Comparison of ENCODE assay signal across 8 cellular contexts in the genomic region with DNA sequence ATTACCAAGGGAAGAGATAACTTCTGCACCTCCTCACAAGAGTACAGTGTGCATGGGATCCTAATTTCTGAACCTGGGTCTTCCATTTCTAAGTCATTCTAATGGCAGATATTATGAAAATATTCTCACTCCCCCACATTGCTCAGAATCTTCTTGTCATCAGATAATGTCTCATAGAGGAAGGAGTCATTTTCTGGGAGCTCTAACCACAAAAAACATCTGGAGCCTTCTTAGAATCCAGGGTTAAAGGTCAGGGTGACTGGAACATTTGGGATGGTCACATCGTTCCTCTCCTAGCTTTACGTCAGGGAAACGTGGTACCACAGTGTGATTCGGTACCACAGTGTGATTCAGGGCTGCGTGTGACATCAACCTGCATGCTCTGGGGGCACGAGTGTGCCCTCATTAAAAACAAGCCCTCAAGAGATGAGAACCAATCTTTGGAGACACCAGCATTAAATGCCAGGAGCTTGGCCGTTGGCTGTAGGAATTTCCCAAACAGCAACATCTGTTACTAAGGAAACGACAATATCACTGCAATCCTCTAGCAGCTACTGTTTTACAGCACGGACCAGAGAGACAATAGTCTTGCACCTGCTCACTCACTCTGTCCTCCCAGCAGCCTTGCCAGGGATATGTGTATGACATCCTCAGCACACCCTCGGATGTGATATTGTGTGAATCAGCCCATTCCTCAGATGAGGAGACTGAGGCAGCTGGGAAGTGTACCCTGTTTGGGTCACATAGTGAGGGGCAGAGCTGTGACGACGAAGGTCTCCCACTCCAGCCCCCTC.
DNase-seq lines count a peak whose midpoint lies in the region; ATAC-seq and TF ChIP-seq lines count a peak whose summit lies in the region.

No MANE protein-coding gene starts in this region.

- CTCF ChIA-PET in AG04450 (lab: Charles Lee), result interaction anchor here (0.8 kb wide), 1 partner anchor 133 kb away, joined by 3 read pairs; no protein-coding TSS in a partner anchor

- no peaks in the 10 kb centered on the region for H3K27me3 ChIP-seq in AG04450 (ENCODE audit: control insufficient read depth, insufficient read depth, low read length)

- H3K27ac ChIP-seq in AG04450 (ENCODE audit: low read depth, low read length), result peak overlapping the region; percentile 43
- H3K27ac ChIP-seq in caudate nucleus (ENCODE audit: low read depth, low read length), result peak overlapping the region; percentile 78

- intact Hi-C loops in mucosa of descending colon (cut with DNase I, micrococcal nuclease), result no loop called here

- no peak for DNase-seq in AG04450 (ENCODE audit: low read depth, low spot score)
- peak; percentile 65 for DNase-seq in M059J (ENCODE audit: low read depth)
- no peak for DNase-seq in caudate nucleus (lab: John Stamatoyannopoulos, UW)
- peak in 2 of 3 donors; percentile 19 to 55 for DNase-seq in mucosa of descending colon
- DNase-seq in middle frontal gyrus (ENCODE audit: extremely low spot score, low spot score), result no peak
- no peak for DNase-seq in activated effector memory CD4-positive, alpha-beta T cell treated with anti-CD3 and anti-CD28 coated beads, Interleukin-2, amount 50 U/mL, for 16 hours
- DNase-seq in ACHN, result no peak

- in situ Hi-C loops in ACHN (cut with HindIII; ENCODE audit: low pct_ligation_motif_present, low pct_unique_long_range_greater_than_20kb, low sequenced_read_pairs), result no loop called here

- TF ChIP-seq CTCF in AG04450 (IDR thresholded peaks at IDR 0.05; ENCODE audit: low read depth, low read length), result no peak
- no peak for TF ChIP-seq CTCF in mucosa of descending colon (IDR thresholded peaks at IDR 0.05)

- no peaks in the 10 kb centered on the region for H3K36me3 ChIP-seq in mucosa of descending colon (ENCODE audit: low read depth)

- peaks cover 21% of the 10 kb centered on the region for H3K4me1 ChIP-seq in mucosa of descending colon (ENCODE audit: low read depth)

- H3K9me3 ChIP-seq in AG04450 (ENCODE audit: control insufficient read depth, insufficient read depth, low read length) (peaks cover 5% of the 10 kb centered on the region), mucosa of descending colon (no peaks in the 10 kb centered on the region)

- peak; percentile 69 for ATAC-seq in mucosa of descending colon
- ATAC-seq in GM18517 (IDR thresholded peaks at IDR 0.05; ENCODE audit: unreplicated experiment), result no peak

- H3K4me3 ChIP-seq in AG04450 (ENCODE audit: low read depth, low read length), result no peak overlapping the region
- no peak overlapping the region for H3K4me3 ChIP-seq in mucosa of descending colon

- POLR2A ChIA-PET in AG04450 (lab: Yijun Ruan, JAX), result interaction anchor here (0.9 to 1.2 kb wide), 2 partner anchors 17 to 179 kb away, joined by 3 read pairs; no protein-coding TSS in a partner anchor

Comparison
In these comparisons a context has a peak if more than half of its experiments do, and no peak if none do; other contexts are left out.
1. DNase-seq: peak in M059J (single experiment) and mucosa of descending colon (2 of 3); none in AG04450 (single experiment), caudate nucleus (0 of 61), middle frontal gyrus (single experiment), activated effector memory CD4-positive, alpha-beta T cell treated with anti-CD3 and anti-CD28 coated beads, Interleukin-2, amount 50 U/mL, for 16 hours (single experiment) and ACHN (single experiment).